21 cellular contexts compared by ENCODE assay signal in the genomic region with DNA sequence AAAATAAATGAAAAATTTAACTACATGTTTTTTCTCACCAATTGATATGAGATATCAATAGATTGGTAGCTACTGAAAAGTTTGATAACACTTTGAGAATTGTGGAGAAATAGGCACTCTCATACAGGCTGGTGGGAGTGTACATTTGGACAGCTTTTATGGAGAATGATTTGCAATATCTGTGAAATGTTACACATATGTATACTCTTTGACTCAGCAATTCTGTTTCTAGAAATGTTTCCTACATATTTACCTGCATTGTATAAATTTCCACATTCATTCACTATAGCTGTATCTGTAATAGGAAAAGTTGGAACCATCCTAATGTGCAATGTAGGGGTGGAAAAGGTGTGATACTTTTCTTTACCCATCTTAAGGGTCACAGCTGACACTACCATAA. TPM values are rescaled to one million over a fixed set of nuclear protein-coding genes. Genes with fewer than 3 reads are reported as not detected.
"Had no signal": no experiment of that assay in that cellular context is flagged by ENCODE, and none has a peak within 500 bp of the region (broad histone marks: within the 10 kb centered on the region; RNA-seq: fewer than 3 reads in every experiment).

No MANE protein-coding gene starts in this region.

- H3K9me3 Mint-ChIP-seq: naive thymus-derived CD8-positive, alpha-beta T cell; WTC11 had no signal

- H3K4me3 ChIP-seq: cardiac muscle cell, dorsolateral prefrontal cortex, sigmoid colon, vagina had no signal

- ATAC-seq: activated CD4-positive, alpha-beta T cell treated with anti-CD3 and anti-CD28 coated beads for 36 hours; left cardiac atrium; naive thymus-derived CD8-positive, alpha-beta T cell; WTC11 had no signal

- H3K36me3 Mint-ChIP-seq: activated naive CD8-positive, alpha-beta T cell; naive thymus-derived CD8-positive, alpha-beta T cell had no signal

- H3K4me3 Mint-ChIP-seq: activated CD4-positive, alpha-beta T cell treated with anti-CD3 and anti-CD28 coated beads for 36 hours; WTC11 had no signal

- H3K27ac Mint-ChIP-seq: activated CD4-positive, alpha-beta T cell treated with anti-CD3 and anti-CD28 coated beads for 36 hours; activated naive CD8-positive, alpha-beta T cell; WTC11 had no signal

- DNase-seq: activated CD4-positive, alpha-beta T cell treated with anti-CD3 and anti-CD28 coated beads for 36 hours; activated CD4-positive, alpha-beta T cell treated with anti-CD3 and anti-CD28 coated beads, Interleukin-2, amount 50 U/mL, for 48 hours; activated T-cell treated with anti-CD3 and anti-CD28 coated beads for 4 hours; dorsolateral prefrontal cortex; foreskin melanocyte; glutamatergic neuron; hippocampal formation; left cardiac atrium; mesenchymal stem cell; naive thymus-derived CD8-positive, alpha-beta T cell; posterior cingulate gyrus; sigmoid colon; stimulated activated CD4-positive, alpha-beta T cell treated with anti-CD3 and anti-CD28 coated beads, Interleukin-2, amount 100 ng/mL, for 24 hours; stimulated activated naive CD4-positive, alpha-beta T cell treated with Interleukin-2 at 50 U/mL for 16 hours; tibial artery had no signal

- H3K27me3 ChIP-seq: cardiac muscle cell, sigmoid colon, tibial artery, vagina had no signal

- H3K9me3 ChIP-seq: sigmoid colon, tibial artery, vagina had no signal

- H3K36me3 ChIP-seq: cardiac muscle cell, sigmoid colon, tibial artery, vagina had no signal

- FAIRE-seq: islet of Langerhans, TTC549 had no signal

- H3K27ac ChIP-seq: cardiac muscle cell, dorsolateral prefrontal cortex, sigmoid colon, vagina had no signal

RNA-seq across cellular contexts. Expression of a gene that starts 1.9 kb away (rescaled TPM):
- total RNA-seq: naive thymus-derived CD8-positive, alpha-beta T cell had no signal
- polyA plus RNA-seq: naive thymus-derived CD8-positive, alpha-beta T cell had no signal
